8 cellular contexts compared by ENCODE assay signal in genomic region chr2:118223487-118224136, GRCh38.
A peak's percentile ranks its signal among the peaks of the same experiment; 100 is the strongest.
DNase-seq lines count a peak whose midpoint lies in the region; ATAC-seq lines count a peak whose summit lies in the region.

No MANE protein-coding gene starts in this region.

- no peak overlapping the region for H2BK15ac ChIP-seq in mesendoderm (replicated peaks; ENCODE audit: low read depth)

- no peak overlapping the region for H2BK5ac ChIP-seq in mesendoderm (ENCODE audit: low read length)

- peak overlapping the region; percentile 90 for H3K56ac ChIP-seq in mesendoderm (ENCODE audit: low read length)

- peak overlapping the region; percentile 68 for H3K18ac ChIP-seq in mesendoderm (ENCODE audit: low read length)

- no peak overlapping the region for H4K5ac ChIP-seq in mesendoderm (ENCODE audit: low read length)

- H3K9ac ChIP-seq in mesendoderm (ENCODE audit: low read length): peak overlapping the region; percentile 69

- no peak for DNase-seq in activated T-helper 2 cell treated with anti-CD3 and anti-CD28 coated beads, Interferon-gamma antibody, Interleukin-2, Interleukin-4, amounts not matched to agents 10 μg/mL and 5 μg/mL and 100 μg/mL, durations not matched to agents 14 hours and 24 hours and 36 hours (ENCODE audit: low spot score)
- DNase-seq in mesendoderm (no peak), D341Med (ENCODE audit: low spot score) (no peak), UCSD-AML1 (lab: John Stamatoyannopoulos, UW; ENCODE audit: unreplicated experiment) (no peak), DMS53 (lab: John Stamatoyannopoulos, UW) (no peak), NCI-H187 treated with DMSO at 0.1 percent for 48 hours (lab: John Stamatoyannopoulos, UW) (no peak)

- no peaks in the 10 kb centered on the region for H3K27me3 ChIP-seq in mesendoderm (ENCODE audit: insufficient read depth, low read length, poor library complexity)

- peak overlapping the region; percentile 82 for H2BK120ac ChIP-seq in mesendoderm (ENCODE audit: low read depth, low read length)

- peak overlapping the region; percentile 65 for H3K27ac Mint-ChIP-seq in activated T-helper 2 cell treated with anti-CD3 and anti-CD28 coated beads, Interferon-gamma antibody, Interleukin-2, Interleukin-4, amounts not matched to agents 10 μg/mL and 5 μg/mL and 100 μg/mL, durations not matched to agents 14 hours and 24 hours and 36 hours

- H3K79me1 ChIP-seq in mesendoderm (ENCODE audit: low read length): no peaks in the 10 kb centered on the region

- H3K79me2 ChIP-seq in mesendoderm (ENCODE audit: control insufficient read depth, insufficient read depth, low read length): no peaks in the 10 kb centered on the region

- no peak overlapping the region for H3K27ac ChIP-seq in mesendoderm (ENCODE audit: low read depth, low read length)

- H3K4me2 ChIP-seq in mesendoderm (ENCODE audit: low read length): peak overlapping the region; percentile 47

- no peaks in the 10 kb centered on the region for H3K36me3 Mint-ChIP-seq in activated T-helper 2 cell treated with anti-CD3 and anti-CD28 coated beads, Interferon-gamma antibody, Interleukin-2, Interleukin-4, amounts not matched to agents 10 μg/mL and 5 μg/mL and 100 μg/mL, durations not matched to agents 14 hours and 24 hours and 36 hours (ENCODE audit: low read depth)

- H3K9me3 Mint-ChIP-seq in activated T-helper 2 cell treated with anti-CD3 and anti-CD28 coated beads, Interferon-gamma antibody, Interleukin-2, Interleukin-4, amounts not matched to agents 10 μg/mL and 5 μg/mL and 100 μg/mL, durations not matched to agents 14 hours and 24 hours and 36 hours: no peaks in the 10 kb centered on the region

- H4K8ac ChIP-seq in mesendoderm (ENCODE audit: low read depth, low read length): no peak overlapping the region

- ATAC-seq in GM18519 (IDR thresholded peaks at IDR 0.05; ENCODE audit: low FRiP score, unreplicated experiment): peak; percentile 6
- ATAC-seq in HG02642 (IDR thresholded peaks at IDR 0.05; ENCODE audit: poor library complexity, unreplicated experiment): peak; percentile 20

- H3K4me1 Mint-ChIP-seq in activated T-helper 2 cell treated with anti-CD3 and anti-CD28 coated beads, Interferon-gamma antibody, Interleukin-2, Interleukin-4, amounts not matched to agents 10 μg/mL and 5 μg/mL and 100 μg/mL, durations not matched to agents 14 hours and 24 hours and 36 hours (ENCODE audit: low read depth): peaks cover 19% of the 10 kb centered on the region

- H3K27me3 Mint-ChIP-seq in activated T-helper 2 cell treated with anti-CD3 and anti-CD28 coated beads, Interferon-gamma antibody, Interleukin-2, Interleukin-4, amounts not matched to agents 10 μg/mL and 5 μg/mL and 100 μg/mL, durations not matched to agents 14 hours and 24 hours and 36 hours (ENCODE audit: low read depth): peaks cover 64% of the 10 kb centered on the region

- intact Hi-C loops in activated T-helper 2 cell treated with anti-CD3 and anti-CD28 coated beads, Interferon-gamma antibody, Interleukin-2, Interleukin-4, amounts not matched to agents 10 μg/mL and 5 μg/mL and 100 μg/mL, durations not matched to agents 14 hours and 24 hours and 36 hours (cut with micrococcal nuclease): loop anchor here (1.0 to 5.0 kb wide), 2 partner anchors 87 to 176 kb away; no protein-coding TSS in a partner anchor

- H3K4me3 Mint-ChIP-seq in activated T-helper 2 cell treated with anti-CD3 and anti-CD28 coated beads, Interferon-gamma antibody, Interleukin-2, Interleukin-4, amounts not matched to agents 10 μg/mL and 5 μg/mL and 100 μg/mL, durations not matched to agents 14 hours and 24 hours and 36 hours (ENCODE audit: low read depth): peak overlapping the region; percentile 86

- no peak overlapping the region for H3K23ac ChIP-seq in mesendoderm (ENCODE audit: low read length)

- no peak overlapping the region for H2AK5ac ChIP-seq in mesendoderm (ENCODE audit: low read length)

- H3K4ac ChIP-seq in mesendoderm (ENCODE audit: low read depth, low read length): peak overlapping the region; percentile 36

- H3K4me1 ChIP-seq in mesendoderm (ENCODE audit: control insufficient read depth, low read depth, low read length): peaks cover 3% of the 10 kb centered on the region

- no CpG with 5 or more reads among the region's 30 CpGs for WGBS in mesendoderm (ENCODE audit: extremely low coverage, insufficient coverage, low lambda C conversion rate)

- H3K4me3 ChIP-seq in mesendoderm (ENCODE audit: low read length): peak overlapping the region; percentile 31

- no peaks in the 10 kb centered on the region for H3K36me3 ChIP-seq in mesendoderm (ENCODE audit: control insufficient read depth, insufficient read depth, low read length)
